In genomic region chr7:90222811-90223725, GRCh38 we compare ENCODE assay signal across 13 cellular contexts. TPM values are rescaled to one million over a fixed set of nuclear protein-coding genes. Genes with fewer than 3 reads are reported as not detected.
DNase-seq lines count a peak whose midpoint lies in the region; ATAC-seq and TF ChIP-seq lines count a peak whose summit lies in the region.
"Had no signal": no experiment of that assay in that cellular context is flagged by ENCODE, and none has a peak within 500 bp of the region (broad histone marks: within the 10 kb centered on the region; RNA-seq: fewer than 3 reads in every experiment).

No MANE protein-coding gene starts in this region.

- H3K9ac ChIP-seq in adipocyte (ENCODE audit: low read length) (no peak overlapping the region), subcutaneous abdominal adipose tissue (ENCODE audit: low read length in 5 of 5) (no peak overlapping the region)

- no peak overlapping the region for H3K27ac Mint-ChIP-seq in T-cell
- H3K27ac Mint-ChIP-seq: effector memory CD8-positive, alpha-beta T cell had no signal

- no peak for ATAC-seq in T-cell (replicated peaks in 1 of 4)
- ATAC-seq: effector memory CD8-positive, alpha-beta T cell had no signal

- H3K4me3 ChIP-seq in adipocyte (ENCODE audit: low read length), result no peak overlapping the region
- H3K4me3 ChIP-seq in subcutaneous abdominal adipose tissue (ENCODE audit: low read depth in 1 of 5, low read length in 5 of 5), result no peak overlapping the region
- H3K4me3 ChIP-seq in ascending aorta, result no peak overlapping the region
- H3K4me3 ChIP-seq: HAP-1, MG63 had no signal

- POLR2A ChIA-PET in T-cell (lab: Charles Lee), result no interaction called here

- peaks cover 24 to 55% of the 10 kb centered on the region in 2 donors for H3K27me3 Mint-ChIP-seq in T-cell

- peak; percentile 56 for DNase-seq in NCI-H748 (lab: John Stamatoyannopoulos, UW; ENCODE audit: unreplicated experiment)
- DNase-seq in NCI-H748 treated with DMSO at 0.1 percent for 48 hours (lab: John Stamatoyannopoulos, UW), result no peak
- peak; percentile 82 for DNase-seq in adipocyte (ENCODE audit: low read depth)
- peak; percentile 55 for DNase-seq in islet precursor cell
- DNase-seq in T-cell, result no peak
- no peak for DNase-seq in ascending aorta (ENCODE audit: low spot score in 2 of 2)
- no peak for DNase-seq in cerebellum (ENCODE audit: low spot score)
- DNase-seq: activated CD8-positive, alpha-beta memory T cell treated with anti-CD3 and anti-CD28 coated beads, Interleukin-2, amount 50 U/mL, for 4 hours; effector memory CD8-positive, alpha-beta T cell; GDM1; MG63 had no signal

- H3K27me3 ChIP-seq in adipocyte (replicated peaks; ENCODE audit: control insufficient read depth, insufficient read depth, low read length) (no peaks in the 10 kb centered on the region), subcutaneous abdominal adipose tissue (ENCODE audit: control insufficient read depth in 5 of 5, insufficient read depth in 4 of 5, low read length in 5 of 5) (no peaks in the 10 kb centered on the region), ascending aorta (no peaks in the 10 kb centered on the region)
- H3K27me3 ChIP-seq: MG63 had no signal

- no peaks in the 10 kb centered on the region for H3K36me3 Mint-ChIP-seq in T-cell

- no peaks in the 10 kb centered on the region for H3K9me3 ChIP-seq in adipocyte (ENCODE audit: control insufficient read depth, low read length)
- no peaks in the 10 kb centered on the region for H3K9me3 ChIP-seq in subcutaneous abdominal adipose tissue (ENCODE audit: control insufficient read depth in 5 of 5, low read length in 5 of 5)
- H3K9me3 ChIP-seq in ascending aorta, result no peaks in the 10 kb centered on the region
- H3K9me3 ChIP-seq: HAP-1, MG63 had no signal

- H3K9me3 Mint-ChIP-seq in T-cell, result peaks cover 0 to 10% (median 0%) of the 10 kb centered on the region in 3 donors
- H3K9me3 Mint-ChIP-seq: effector memory CD8-positive, alpha-beta T cell had no signal

- TF ChIP-seq CTCF in ascending aorta (IDR thresholded peaks at IDR 0.05), result no peak

- H3K27ac ChIP-seq in subcutaneous abdominal adipose tissue (ENCODE audit: low read depth, low read length), result peak overlapping the region; percentile 52
- H3K27ac ChIP-seq in ascending aorta, result no peak overlapping the region

- H3K4me1 Mint-ChIP-seq in T-cell, result no peaks in the 10 kb centered on the region

- H3K4me1 ChIP-seq in adipocyte (ENCODE audit: control insufficient read depth, insufficient read depth, low read length), result peaks cover 10% of the 10 kb centered on the region
- peaks cover 0 to 6% (median 0%) of the 10 kb centered on the region in 5 donors for H3K4me1 ChIP-seq in subcutaneous abdominal adipose tissue (ENCODE audit: control insufficient read depth in 5 of 5, insufficient read depth in 5 of 5, low read length in 5 of 5)
- no peaks in the 10 kb centered on the region for H3K4me1 ChIP-seq in ascending aorta

- intact Hi-C loops in ascending aorta (cut with DNase I), result no loop called here

- H3K4me3 Mint-ChIP-seq in T-cell, result no peak overlapping the region
- H3K4me3 Mint-ChIP-seq: effector memory CD8-positive, alpha-beta T cell had no signal

- peaks cover 31% of the 10 kb centered on the region for H3K36me3 ChIP-seq in adipocyte (ENCODE audit: control insufficient read depth, insufficient read depth, low read length, severe bottlenecking)
- peaks cover 0 to 7% (median 0%) of the 10 kb centered on the region in 5 donors for H3K36me3 ChIP-seq in subcutaneous abdominal adipose tissue (ENCODE audit: control insufficient read depth in 5 of 5, insufficient read depth in 5 of 5, low read length in 5 of 5)
- H3K36me3 ChIP-seq in ascending aorta, result no peaks in the 10 kb centered on the region
- H3K36me3 ChIP-seq: HAP-1, MG63 had no signal

- CTCF ChIA-PET in T-cell (lab: Charles Lee), result no interaction called here

RNA-seq across cellular contexts. Expression of gene STEAP2, which starts 11.5 kb away (rescaled TPM):
- under 1 TPM in 2 of 5 donors, not detected in 3; 0.19 to 0.20 TPM for total RNA-seq in T-cell
- 18.7 TPM for total RNA-seq in ascending aorta
- total RNA-seq in cerebellum, result 10.6 TPM

RNA-seq across cellular contexts. Expression of gene CFAP69, which starts 21.9 kb away (rescaled TPM):
- total RNA-seq in T-cell (under 1 TPM in 4 of 5 donors, not detected in 1; 0.20 to 0.64 (median 0.41) TPM), ascending aorta (0.85 TPM), cerebellum (16.8 TPM)

Comparison
In these comparisons a context has a peak if more than half of its experiments do, and no peak if none do; other contexts are left out.
1. DNase-seq: peak in NCI-H748 (single experiment), adipocyte (single experiment) and islet precursor cell (single experiment); none in NCI-H748 treated with DMSO at 0.1 percent for 48 hours (single experiment), T-cell (0 of 34), ascending aorta (0 of 2) and cerebellum (single experiment).